8 cellular contexts compared by ENCODE assay signal in genomic region chr6:76861403-76861802, GRCh38.
DNase-seq lines count a peak whose midpoint lies in the region; ATAC-seq and TF ChIP-seq lines count a peak whose summit lies in the region.

No MANE protein-coding gene starts in this region.

- H3K36me3 Mint-ChIP-seq in activated CD8-positive, alpha-beta T cell treated with anti-CD3 and anti-CD28 coated beads for 36 hours (ENCODE audit: low read depth), result no peaks in the 10 kb centered on the region
- H3K36me3 Mint-ChIP-seq in activated CD8-positive, alpha-beta T cell treated with anti-CD3 and anti-CD28 coated beads, Interleukin-2, amount 10 ng/mL, durations not matched to agents 7 days and 5 days (ENCODE audit: low read depth), result no peaks in the 10 kb centered on the region
- H3K36me3 Mint-ChIP-seq in mesothelial cell of epicardium, result no peaks in the 10 kb centered on the region
- H3K36me3 Mint-ChIP-seq in activated T-cell treated with anti-CD3 and anti-CD28 coated beads, Interleukin-2, amount 50 U/mL, for 24 hours (ENCODE audit: low read depth), result no peaks in the 10 kb centered on the region

- DNase-seq in activated CD8-positive, alpha-beta T cell treated with anti-CD3 and anti-CD28 coated beads for 36 hours, result peak; percentile 6
- no peak for DNase-seq in activated CD8-positive, alpha-beta T cell treated with anti-CD3 and anti-CD28 coated beads, Interleukin-2, amount 10 ng/mL, durations not matched to agents 7 days and 5 days
- DNase-seq in mesothelial cell of epicardium (ENCODE audit: low spot score in 2 of 2, unreplicated experiment in 2 of 2) (no peak), NCI-H2029 (lab: John Stamatoyannopoulos, UW) (no peak)
- DNase-seq in activated T-cell treated with anti-CD3 and anti-CD28 coated beads, Interleukin-2, amount 50 U/mL, for 24 hours, result no peak
- no peak for DNase-seq in effector CD4-positive, alpha-beta T cell

- POLR2A ChIA-PET in activated CD8-positive, alpha-beta T cell treated with anti-CD3 and anti-CD28 coated beads for 36 hours (lab: Charles Lee), result no interaction called here
- POLR2A ChIA-PET in activated CD8-positive, alpha-beta T cell treated with anti-CD3 and anti-CD28 coated beads, Interleukin-2, amount 10 ng/mL, durations not matched to agents 7 days and 5 days (lab: Charles Lee), result no interaction called here

- no peaks in the 10 kb centered on the region for H3K4me1 Mint-ChIP-seq in activated CD8-positive, alpha-beta T cell treated with anti-CD3 and anti-CD28 coated beads for 36 hours (ENCODE audit: low read depth)
- H3K4me1 Mint-ChIP-seq in activated CD8-positive, alpha-beta T cell treated with anti-CD3 and anti-CD28 coated beads, Interleukin-2, amount 10 ng/mL, durations not matched to agents 7 days and 5 days (ENCODE audit: low read depth), result no peaks in the 10 kb centered on the region
- peaks cover 5% of the 10 kb centered on the region for H3K4me1 Mint-ChIP-seq in mesothelial cell of epicardium
- H3K4me1 Mint-ChIP-seq in activated T-cell treated with anti-CD3 and anti-CD28 coated beads, Interleukin-2, amount 50 U/mL, for 24 hours (ENCODE audit: low read depth), result no peaks in the 10 kb centered on the region

- no peaks in the 10 kb centered on the region for H3K27me3 Mint-ChIP-seq in activated CD8-positive, alpha-beta T cell treated with anti-CD3 and anti-CD28 coated beads for 36 hours
- no peaks in the 10 kb centered on the region for H3K27me3 Mint-ChIP-seq in activated CD8-positive, alpha-beta T cell treated with anti-CD3 and anti-CD28 coated beads, Interleukin-2, amount 10 ng/mL, durations not matched to agents 7 days and 5 days (ENCODE audit: low read depth)
- H3K27me3 Mint-ChIP-seq in mesothelial cell of epicardium (ENCODE audit: low read depth), result no peaks in the 10 kb centered on the region
- no peaks in the 10 kb centered on the region for H3K27me3 Mint-ChIP-seq in activated T-cell treated with anti-CD3 and anti-CD28 coated beads, Interleukin-2, amount 50 U/mL, for 24 hours

- peak; percentile 23 for TF ChIP-seq CTCF in activated CD8-positive, alpha-beta T cell treated with anti-CD3 and anti-CD28 coated beads for 36 hours (IDR thresholded peaks at IDR 0.05)
- peak; percentile 30 for TF ChIP-seq CTCF in mesothelial cell of epicardium (IDR thresholded peaks at IDR 0.05; ENCODE audit: unreplicated experiment)

- H3K9me3 Mint-ChIP-seq in activated CD8-positive, alpha-beta T cell treated with anti-CD3 and anti-CD28 coated beads for 36 hours, result peaks cover 2% of the 10 kb centered on the region
- H3K9me3 Mint-ChIP-seq in activated CD8-positive, alpha-beta T cell treated with anti-CD3 and anti-CD28 coated beads, Interleukin-2, amount 10 ng/mL, durations not matched to agents 7 days and 5 days (ENCODE audit: insufficient read depth), result peaks cover 6% of the 10 kb centered on the region
- H3K9me3 Mint-ChIP-seq in mesothelial cell of epicardium, result peaks cover under 1% of the 10 kb centered on the region
- H3K9me3 Mint-ChIP-seq in activated T-cell treated with anti-CD3 and anti-CD28 coated beads, Interleukin-2, amount 50 U/mL, for 24 hours, result peaks cover 5% of the 10 kb centered on the region

- H3K27ac Mint-ChIP-seq in activated CD8-positive, alpha-beta T cell treated with anti-CD3 and anti-CD28 coated beads for 36 hours, result no peak overlapping the region
- H3K27ac Mint-ChIP-seq in activated CD8-positive, alpha-beta T cell treated with anti-CD3 and anti-CD28 coated beads, Interleukin-2, amount 10 ng/mL, durations not matched to agents 7 days and 5 days, result no peak overlapping the region
- no peak overlapping the region for H3K27ac Mint-ChIP-seq in mesothelial cell of epicardium
- H3K27ac Mint-ChIP-seq in activated T-cell treated with anti-CD3 and anti-CD28 coated beads, Interleukin-2, amount 50 U/mL, for 24 hours, result no peak overlapping the region

- intact Hi-C loops in activated CD8-positive, alpha-beta T cell treated with anti-CD3 and anti-CD28 coated beads for 36 hours (cut with micrococcal nuclease), result no loop called here

- no peak for ATAC-seq in activated CD8-positive, alpha-beta T cell treated with anti-CD3 and anti-CD28 coated beads for 36 hours
- ATAC-seq in activated CD8-positive, alpha-beta T cell treated with anti-CD3 and anti-CD28 coated beads, Interleukin-2, amount 10 ng/mL, durations not matched to agents 7 days and 5 days, result no peak
- ATAC-seq in HG02885 (IDR thresholded peaks at IDR 0.05; ENCODE audit: poor library complexity, unreplicated experiment) (peak; percentile 79), SK-N-SH treated with all-trans-retinoic acid at 6 μM for 48 hours (peak; percentile 86)

- CTCF ChIA-PET in activated CD8-positive, alpha-beta T cell treated with anti-CD3 and anti-CD28 coated beads for 36 hours (lab: Charles Lee), result interaction anchor here (1.4 kb wide), 1 partner anchor 16 kb away, joined by 3 read pairs; no protein-coding TSS in a partner anchor
- CTCF ChIA-PET in activated CD8-positive, alpha-beta T cell treated with anti-CD3 and anti-CD28 coated beads, Interleukin-2, amount 10 ng/mL, durations not matched to agents 7 days and 5 days (lab: Charles Lee), result no interaction called here

- H3K4me3 Mint-ChIP-seq in activated CD8-positive, alpha-beta T cell treated with anti-CD3 and anti-CD28 coated beads for 36 hours, result no peak overlapping the region
- H3K4me3 Mint-ChIP-seq in activated CD8-positive, alpha-beta T cell treated with anti-CD3 and anti-CD28 coated beads, Interleukin-2, amount 10 ng/mL, durations not matched to agents 7 days and 5 days, result no peak overlapping the region
- H3K4me3 Mint-ChIP-seq in mesothelial cell of epicardium, result no peak overlapping the region
- no peak overlapping the region for H3K4me3 Mint-ChIP-seq in activated T-cell treated with anti-CD3 and anti-CD28 coated beads, Interleukin-2, amount 50 U/mL, for 24 hours

TF ChIP-seq in SK-N-SH treated with all-trans-retinoic acid at 6 μM for 48 hours, 23 proteins besides CTCF, POLR2A, EP300 and RAD21:
- no peak for TF ChIP-seq PPARA (CRISPR knock-in tag; IDR thresholded peaks at IDR 0.05; ENCODE audit: borderline replicate concordance)
- TF ChIP-seq ESRRG (CRISPR knock-in tag; IDR thresholded peaks at IDR 0.05), result no peak
TF ChIP-seq in SK-N-SH treated with all-trans-retinoic acid at 6 μM for 48 hours: peak in this region for 0.

Comparison
In these comparisons a context has a peak if more than half of its experiments do, and no peak if none do; other contexts are left out.
1. ATAC-seq: peak in HG02885 (single experiment) and SK-N-SH treated with all-trans-retinoic acid at 6 μM for 48 hours (single experiment); none in activated CD8-positive, alpha-beta T cell treated with anti-CD3 and anti-CD28 coated beads for 36 hours (single experiment) and activated CD8-positive, alpha-beta T cell treated with anti-CD3 and anti-CD28 coated beads, Interleukin-2, amount 10 ng/mL, durations not matched to agents 7 days and 5 days (single experiment).